Comparison of ENCODE assay signal across 10 cellular contexts in the genomic region with DNA sequence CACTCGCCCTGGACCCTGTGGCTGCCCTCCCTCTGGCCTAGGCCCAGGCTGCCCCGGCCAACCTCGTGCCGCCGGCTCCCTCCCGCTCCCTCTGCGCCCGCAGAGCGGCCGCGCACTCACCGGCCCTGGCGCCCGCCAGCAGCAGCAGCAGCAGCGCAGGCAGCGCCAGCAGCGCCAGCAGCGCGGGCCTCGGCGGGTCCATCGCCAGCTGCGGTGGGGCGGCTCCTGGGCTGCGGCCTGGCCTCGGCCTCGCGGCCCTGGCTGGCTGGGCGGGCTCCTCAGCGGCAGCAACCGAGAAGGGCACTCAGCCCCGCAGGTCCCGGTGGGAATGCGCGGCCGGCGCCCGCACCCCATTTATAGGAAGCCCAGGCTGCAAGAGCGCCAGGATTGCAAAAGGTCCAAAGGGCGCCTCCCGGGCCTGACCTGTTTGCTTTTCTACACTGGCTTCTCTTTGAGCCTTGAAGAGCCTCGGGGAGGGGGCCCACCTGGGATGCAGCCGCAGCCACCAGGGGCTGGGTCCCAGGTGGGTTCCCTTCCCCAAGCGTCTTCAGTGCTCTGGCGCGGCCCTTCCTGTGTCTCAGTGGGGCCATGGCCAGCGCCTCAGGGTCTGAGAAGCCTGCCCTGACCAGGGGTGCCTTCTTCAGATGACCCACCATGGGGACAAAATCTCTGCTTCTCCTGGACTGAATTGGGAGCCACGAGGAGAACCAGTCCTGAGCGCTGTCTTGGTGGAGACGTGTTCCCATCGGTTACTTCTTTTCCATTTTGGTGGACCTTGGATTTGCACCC. TPM values are rescaled to one million over a fixed set of nuclear protein-coding genes. Genes with fewer than 3 reads are reported as not detected.
A peak's percentile ranks its signal among the peaks of the same experiment; 100 is the strongest.
DNase-seq lines count a peak whose midpoint lies in the region; ATAC-seq and TF ChIP-seq lines count a peak whose summit lies in the region.
"Had no signal": no experiment of that assay in that cellular context is flagged by ENCODE, and none has a peak within 500 bp of the region (broad histone marks: within the 10 kb centered on the region; RNA-seq: fewer than 3 reads in every experiment).

A gene with protein sequence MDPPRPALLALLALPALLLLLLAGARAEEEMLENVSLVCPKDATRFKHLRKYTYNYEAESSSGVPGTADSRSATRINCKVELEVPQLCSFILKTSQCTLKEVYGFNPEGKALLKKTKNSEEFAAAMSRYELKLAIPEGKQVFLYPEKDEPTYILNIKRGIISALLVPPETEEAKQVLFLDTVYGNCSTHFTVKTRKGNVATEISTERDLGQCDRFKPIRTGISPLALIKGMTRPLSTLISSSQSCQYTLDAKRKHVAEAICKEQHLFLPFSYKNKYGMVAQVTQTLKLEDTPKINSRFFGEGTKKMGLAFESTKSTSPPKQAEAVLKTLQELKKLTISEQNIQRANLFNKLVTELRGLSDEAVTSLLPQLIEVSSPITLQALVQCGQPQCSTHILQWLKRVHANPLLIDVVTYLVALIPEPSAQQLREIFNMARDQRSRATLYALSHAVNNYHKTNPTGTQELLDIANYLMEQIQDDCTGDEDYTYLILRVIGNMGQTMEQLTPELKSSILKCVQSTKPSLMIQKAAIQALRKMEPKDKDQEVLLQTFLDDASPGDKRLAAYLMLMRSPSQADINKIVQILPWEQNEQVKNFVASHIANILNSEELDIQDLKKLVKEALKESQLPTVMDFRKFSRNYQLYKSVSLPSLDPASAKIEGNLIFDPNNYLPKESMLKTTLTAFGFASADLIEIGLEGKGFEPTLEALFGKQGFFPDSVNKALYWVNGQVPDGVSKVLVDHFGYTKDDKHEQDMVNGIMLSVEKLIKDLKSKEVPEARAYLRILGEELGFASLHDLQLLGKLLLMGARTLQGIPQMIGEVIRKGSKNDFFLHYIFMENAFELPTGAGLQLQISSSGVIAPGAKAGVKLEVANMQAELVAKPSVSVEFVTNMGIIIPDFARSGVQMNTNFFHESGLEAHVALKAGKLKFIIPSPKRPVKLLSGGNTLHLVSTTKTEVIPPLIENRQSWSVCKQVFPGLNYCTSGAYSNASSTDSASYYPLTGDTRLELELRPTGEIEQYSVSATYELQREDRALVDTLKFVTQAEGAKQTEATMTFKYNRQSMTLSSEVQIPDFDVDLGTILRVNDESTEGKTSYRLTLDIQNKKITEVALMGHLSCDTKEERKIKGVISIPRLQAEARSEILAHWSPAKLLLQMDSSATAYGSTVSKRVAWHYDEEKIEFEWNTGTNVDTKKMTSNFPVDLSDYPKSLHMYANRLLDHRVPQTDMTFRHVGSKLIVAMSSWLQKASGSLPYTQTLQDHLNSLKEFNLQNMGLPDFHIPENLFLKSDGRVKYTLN (N-terminal part only) (minus strand): TSS at position 330 of the 789 bp plus-strand sequence. CDS start 128 bp downstream, at position 202.

- no peak within 1 kb of the TSS for H3K56ac ChIP-seq in H9 (ENCODE audit: insufficient read length, low read depth, low read length)

- H3T11ph ChIP-seq in H9 (ENCODE audit: low read length), result no peak within 1 kb of the TSS

- peak within 1 kb of the TSS; percentile 77 to 83 for H3K4me3 Mint-ChIP-seq in H9
- H3K4me3 Mint-ChIP-seq in activated T-helper 17 cell treated with anti-CD3 and anti-CD28 coated beads, Interleukin-2, amount 50 U/mL, for 72 hours, result peak within 1 kb of the TSS; percentile 43

- H3K4ac ChIP-seq in H9 (ENCODE audit: low read depth, low read length), result no peak within 1 kb of the TSS

- no peaks in the 10 kb centered on the region for H3K36me3 Mint-ChIP-seq in H9 (ENCODE audit: insufficient read depth in 1 of 3, low read depth in 3 of 3)
- no peaks in the 10 kb centered on the region for H3K36me3 Mint-ChIP-seq in activated T-helper 17 cell treated with anti-CD3 and anti-CD28 coated beads, Interleukin-2, amount 50 U/mL, for 72 hours (ENCODE audit: low read depth)

- no peak within 1 kb of the TSS for H3K14ac ChIP-seq in H9 (ENCODE audit: insufficient read depth, low read length)

- H3K27me3 Mint-ChIP-seq in H9 (ENCODE audit: low read depth), result peaks cover 26% of the 10 kb centered on the region
- H3K27me3 Mint-ChIP-seq in activated T-helper 17 cell treated with anti-CD3 and anti-CD28 coated beads, Interleukin-2, amount 50 U/mL, for 72 hours, result peaks cover 43% of the 10 kb centered on the region

- H3K23ac ChIP-seq in H9 (ENCODE audit: insufficient read length, low read depth, low read length), result no peak within 1 kb of the TSS

- no peak within 1 kb of the TSS for H4K91ac ChIP-seq in H9 (ENCODE audit: insufficient read length, low read depth, low read length)

- no peak within 1 kb of the TSS for H3K9ac ChIP-seq in H9 (ENCODE audit: extremely low read depth, insufficient read length, low read length)
- peak within 1 kb of the TSS in 2 of 3 donors; percentile 51 to 54 for H3K9ac ChIP-seq in skeletal muscle tissue (ENCODE audit: low read depth in 1 of 3, low read length in 3 of 3)

- no peak within 1 kb of the TSS for H2BK15ac ChIP-seq in H9 (ENCODE audit: low read depth, low read length)

- H3K4me3 ChIP-seq in skeletal muscle tissue (ENCODE audit: low read length in 3 of 3), result peak within 1 kb of the TSS; percentile 34 to 66 (median 66)

- H3K79me2 ChIP-seq in H9 (ENCODE audit: insufficient read depth, low read length), result no peaks in the 10 kb centered on the region

- H3K23me2 ChIP-seq in H9 (ENCODE audit: insufficient read length, low read depth, low read length, poor library complexity, severe bottlenecking), result no peaks in the 10 kb centered on the region

- H3K27ac Mint-ChIP-seq in H9, result peak within 1 kb of the TSS in 1 of 3 experiments; percentile 45; a peak in 2 of 7 replicates
- no peak within 1 kb of the TSS for H3K27ac Mint-ChIP-seq in activated T-helper 17 cell treated with anti-CD3 and anti-CD28 coated beads, Interleukin-2, amount 50 U/mL, for 72 hours

- H2BK12ac ChIP-seq in H9 (ENCODE audit: insufficient read length, low read depth, low read length), result no peak within 1 kb of the TSS

- no peak within 1 kb of the TSS for H2BK120ac ChIP-seq in H9 (ENCODE audit: low read depth, low read length, poor library complexity, severe bottlenecking)

- TF ChIP-seq CTCF in H9 (conservative IDR thresholded peaks at IDR 0.05), result no peak; the same call in 2 of the 3 replicates

- H2AK5ac ChIP-seq in H9 (ENCODE audit: insufficient read length, low read length), result no peak within 1 kb of the TSS

- peak within 1 kb of the TSS; percentile 65 for H3K4me2 ChIP-seq in H9 (ENCODE audit: insufficient read depth, insufficient read length, low read length)

- H2AFZ ChIP-seq in H9 (ENCODE audit: low read length), result no peak within 1 kb of the TSS

- no peak within 1 kb of the TSS for H2BK5ac ChIP-seq in H9 (ENCODE audit: insufficient read length, low read length)

- peaks cover 25 to 28% of the 10 kb centered on the region in 2 experiments for H3K4me1 Mint-ChIP-seq in H9
- H3K4me1 Mint-ChIP-seq in activated T-helper 17 cell treated with anti-CD3 and anti-CD28 coated beads, Interleukin-2, amount 50 U/mL, for 72 hours, result peaks cover 4% of the 10 kb centered on the region

- no peaks in the 10 kb centered on the region for H3K79me1 ChIP-seq in H9 (ENCODE audit: insufficient read depth, low read depth, low read length, poor library complexity, severe bottlenecking)

- H3K36me3 ChIP-seq in skeletal muscle tissue (ENCODE audit: control insufficient read depth in 3 of 3, insufficient read depth in 3 of 3, low read length in 3 of 3), result no peaks in the 10 kb centered on the region

- DNase-seq in H9 (peak; percentile 67), iPS-NIHi11 (ENCODE audit: low spot score) (peak; percentile 65), NCI-H2029 treated with DMSO at 0.1 percent for 48 hours (lab: John Stamatoyannopoulos, UW) (no peak), cerebellum (ENCODE audit: low spot score) (no peak), SKM-1 (lab: John Stamatoyannopoulos, UW; ENCODE audit: unreplicated experiment) (no peak), COR-L47 (lab: John Stamatoyannopoulos, UW) (no peak)
- DNase-seq: GOT3; stimulated activated CD8-positive, alpha-beta memory T cell treated with anti-CD3 and anti-CD28 coated beads, Interleukin-4, amount 100 ng/mL, for 48 hours had no signal

- no peak for ATAC-seq in activated T-helper 17 cell treated with anti-CD3 and anti-CD28 coated beads, Interleukin-2, amount 50 U/mL, for 72 hours (replicated peaks)

- H3K4me1 ChIP-seq in H9 (ENCODE audit: insufficient read depth, low read length), result peaks cover 9% of the 10 kb centered on the region; the same call in 1 of the 2 replicates
- peaks cover 10 to 14% (median 12%) of the 10 kb centered on the region in 3 donors for H3K4me1 ChIP-seq in skeletal muscle tissue (ENCODE audit: control insufficient read depth in 3 of 3, insufficient read depth in 3 of 3, low read length in 3 of 3)

- H3K27me3 ChIP-seq in H9 (ENCODE audit: insufficient read depth, low read length) (peaks cover 5% of the 10 kb centered on the region; the same call in 1 of the 2 replicates), skeletal muscle tissue (ENCODE audit: control insufficient read depth in 3 of 3, insufficient read depth in 3 of 3, low read length in 3 of 3) (peaks cover 4 to 12% (median 10%) of the 10 kb centered on the region in 3 donors)

- WGBS in H9 (ENCODE audit: extremely low coverage, insufficient read length, low lambda C conversion rate), result no CpG with 5 or more reads among the region's 51 CpGs

- H3K27ac ChIP-seq in H9 (ENCODE audit: insufficient read length, low read depth, low read length), result no peak within 1 kb of the TSS
- no peak within 1 kb of the TSS for H3K27ac ChIP-seq in skeletal muscle tissue (ENCODE audit: low read depth, low read length)

- H4K5ac ChIP-seq in H9 (ENCODE audit: insufficient read length, low read depth, low read length), result no peak within 1 kb of the TSS

- H3K9me3 ChIP-seq in H9 (ENCODE audit: control insufficient read depth, low read depth, low read length) (no peaks in the 10 kb centered on the region), skeletal muscle tissue (ENCODE audit: control insufficient read depth in 3 of 3, low read length in 3 of 3) (no peaks in the 10 kb centered on the region)

- H3K9me3 Mint-ChIP-seq in H9, result no peaks in the 10 kb centered on the region; a peak in 1 of 5 replicates
- H3K9me3 Mint-ChIP-seq in activated T-helper 17 cell treated with anti-CD3 and anti-CD28 coated beads, Interleukin-2, amount 50 U/mL, for 72 hours, result no peaks in the 10 kb centered on the region

- no peaks in the 10 kb centered on the region for H4K20me1 ChIP-seq in H9 (ENCODE audit: control insufficient read depth, insufficient read depth, insufficient read length)

- H4K8ac ChIP-seq in H9 (replicated peaks; ENCODE audit: insufficient read length, low read depth, low read length), result no peak within 1 kb of the TSS

- H3K18ac ChIP-seq in H9 (ENCODE audit: insufficient read length, low read depth, low read length), result no peak within 1 kb of the TSS

- H2BK20ac ChIP-seq in H9 (ENCODE audit: low read depth, low read length, poor library complexity, severe bottlenecking), result no peak within 1 kb of the TSS

RNA-seq across cellular contexts. Expression of the gene that starts here (rescaled TPM):
- total RNA-seq in H9 (2021) (0.26 TPM in 2 replicates), skeletal muscle tissue (0.52 TPM), cerebellum (1.1 TPM)
- total RNA-seq in activated T-helper 17 cell treated with anti-CD3 and anti-CD28 coated beads, Interleukin-2, amount 50 U/mL, for 72 hours, result not detected

Comparison
In these comparisons a context has a peak if more than half of its experiments do, and no peak if none do; other contexts are left out.
1. Peak in DNase-seq and H3K4me2 ChIP-seq in H9; RNA of the gene not detected or under 1 TPM.